21 cellular contexts compared by ENCODE assay signal in genomic region chr9:3900673-3901318, GRCh38.
"Had no signal": no experiment of that assay in that cellular context is flagged by ENCODE, and none has a peak within 500 bp of the region (broad histone marks: within the 10 kb centered on the region; RNA-seq: fewer than 3 reads in every experiment).

No MANE protein-coding gene starts in this region.

- H3K27ac Mint-ChIP-seq: activated CD4-positive, alpha-beta T cell treated with anti-CD3 and anti-CD28 coated beads, Interleukin-2, amount 10 ng/mL, durations not matched to agents 24 days and 14 days; activated CD8-positive, alpha-beta T cell treated with anti-CD3 and anti-CD28 coated beads, Interleukin-2, amount 10 ng/mL, durations not matched to agents 7 days and 5 days; activated naive CD4-positive, alpha-beta T cell treated with anti-CD3 and anti-CD28 coated beads, Interleukin-2, amount 10 ng/mL, durations not matched to agents 7 days and 5 days; activated naive CD8-positive, alpha-beta T cell treated with anti-CD3 and anti-CD28 coated beads, Interleukin-2, amount 50 U/mL, for 24 hours had no signal

- H3K36me3 ChIP-seq: brain microvascular endothelial cell, colonic mucosa, left lung, tibial artery, uterus had no signal

- H3K9me3 Mint-ChIP-seq: activated CD4-positive, alpha-beta T cell treated with anti-CD3 and anti-CD28 coated beads, Interleukin-2, amount 10 ng/mL, durations not matched to agents 24 days and 14 days; activated naive CD4-positive, alpha-beta T cell treated with anti-CD3 and anti-CD28 coated beads, Interleukin-2, amount 10 ng/mL, durations not matched to agents 7 days and 5 days had no signal

- H3K4me1 Mint-ChIP-seq: activated naive CD4-positive, alpha-beta T cell treated with anti-CD3 and anti-CD28 coated beads, Interleukin-2, amount 10 ng/mL, durations not matched to agents 7 days and 5 days had no signal

- H3K27me3 ChIP-seq: brain microvascular endothelial cell, colonic mucosa, left lung, tibial artery, uterus had no signal

- H3K4me1 ChIP-seq: tibial artery, uterus had no signal

- H3K36me3 Mint-ChIP-seq: activated naive CD4-positive, alpha-beta T cell treated with anti-CD3 and anti-CD28 coated beads, Interleukin-2, amount 10 ng/mL, durations not matched to agents 7 days and 5 days had no signal

- H3K27me3 Mint-ChIP-seq: activated CD4-positive, alpha-beta T cell treated with anti-CD3 and anti-CD28 coated beads, Interleukin-2, amount 10 ng/mL, durations not matched to agents 24 days and 14 days; activated naive CD4-positive, alpha-beta T cell treated with anti-CD3 and anti-CD28 coated beads, Interleukin-2, amount 10 ng/mL, durations not matched to agents 7 days and 5 days had no signal

- H3K27ac ChIP-seq: brain microvascular endothelial cell, colonic mucosa, left lung, tibial artery, uterus had no signal

- DNase-seq: activated CD4-positive, alpha-beta T cell treated with anti-CD3 and anti-CD28 coated beads, Interleukin-2, amount 10 ng/mL, durations not matched to agents 24 days and 14 days; activated CD8-positive, alpha-beta memory T cell treated with anti-CD3 and anti-CD28 coated beads, Interleukin-2, amount 50 U/mL, for 4 hours; activated CD8-positive, alpha-beta T cell treated with anti-CD3 and anti-CD28 coated beads, Interleukin-2, amount 10 ng/mL, durations not matched to agents 7 days and 5 days; activated effector memory CD4-positive, alpha-beta T cell treated with Interleukin-2 at 50 U/mL for 16 hours; activated naive CD4-positive, alpha-beta T cell treated with anti-CD3 and anti-CD28 coated beads, Interleukin-2, amount 10 ng/mL, durations not matched to agents 7 days and 5 days; activated naive CD8-positive, alpha-beta T cell treated with anti-CD3 and anti-CD28 coated beads, Interleukin-2, amount 50 U/mL, for 24 hours; activated T-cell treated with anti-CD3 and anti-CD28 coated beads, Interleukin-2, amount 50 U/mL, for 48 hours; aorta; brain microvascular endothelial cell; central memory CD4-positive, alpha-beta T cell; colonic mucosa; head of caudate nucleus; kidney; mammary epithelial cell; stimulated activated CD4-positive, alpha-beta T cell treated with anti-CD3 and anti-CD28 coated beads, Interleukin-2, amount 100 ng/mL, for 24 hours; stimulated activated naive CD8-positive, alpha-beta T cell treated with anti-CD3 and anti-CD28 coated beads, Interleukin-15, Interleukin-2, amounts not matched to agents 100 U/mL and 50 U/mL, for 24 hours; substantia nigra; T1000; tibial artery; uterus had no signal

- H3K4me3 Mint-ChIP-seq: activated CD4-positive, alpha-beta T cell treated with anti-CD3 and anti-CD28 coated beads, Interleukin-2, amount 10 ng/mL, durations not matched to agents 24 days and 14 days; activated CD8-positive, alpha-beta T cell treated with anti-CD3 and anti-CD28 coated beads, Interleukin-2, amount 10 ng/mL, durations not matched to agents 7 days and 5 days; activated naive CD4-positive, alpha-beta T cell treated with anti-CD3 and anti-CD28 coated beads, Interleukin-2, amount 10 ng/mL, durations not matched to agents 7 days and 5 days; activated naive CD8-positive, alpha-beta T cell treated with anti-CD3 and anti-CD28 coated beads, Interleukin-2, amount 50 U/mL, for 24 hours had no signal

- H3K9me3 ChIP-seq: colonic mucosa, left lung, tibial artery, uterus had no signal

- H3K4me3 ChIP-seq: colonic mucosa, left lung, tibial artery, uterus had no signal

- ATAC-seq: activated CD8-positive, alpha-beta T cell treated with anti-CD3 and anti-CD28 coated beads, Interleukin-2, amount 10 ng/mL, durations not matched to agents 7 days and 5 days; activated naive CD8-positive, alpha-beta T cell treated with anti-CD3 and anti-CD28 coated beads, Interleukin-2, amount 50 U/mL, for 24 hours; left lung; stimulated activated naive CD8-positive, alpha-beta T cell treated with anti-CD3 and anti-CD28 coated beads, Interleukin-15, Interleukin-2, amounts not matched to agents 100 U/mL and 50 U/mL, for 24 hours had no signal
